Comparison of ENCODE assay signal across 4 cellular contexts in genomic region chr1:976791-977190, GRCh38. TPM values are rescaled to one million over a fixed set of nuclear protein-coding genes. Genes with fewer than 3 reads are reported as not detected.
"Had no signal": no experiment of that assay in that cellular context is flagged by ENCODE, and none has a peak within 500 bp of the region (broad histone marks: within the 10 kb centered on the region; RNA-seq: fewer than 3 reads in every experiment).

No MANE protein-coding gene starts in this region.

RNA-seq across cellular contexts. Expression of gene PERM1, which starts 5.1 kb away (rescaled TPM):
- total RNA-seq: LHCN-M2, MCF 10A, NCI-H460 had no signal

RNA-seq across cellular contexts. Expression of gene PLEKHN1, which starts 10.5 kb away (rescaled TPM):
- polyA plus RNA-seq: SK-N-SH had no signal
